ENCODE assay signal across 26 cellular contexts in the genomic region with DNA sequence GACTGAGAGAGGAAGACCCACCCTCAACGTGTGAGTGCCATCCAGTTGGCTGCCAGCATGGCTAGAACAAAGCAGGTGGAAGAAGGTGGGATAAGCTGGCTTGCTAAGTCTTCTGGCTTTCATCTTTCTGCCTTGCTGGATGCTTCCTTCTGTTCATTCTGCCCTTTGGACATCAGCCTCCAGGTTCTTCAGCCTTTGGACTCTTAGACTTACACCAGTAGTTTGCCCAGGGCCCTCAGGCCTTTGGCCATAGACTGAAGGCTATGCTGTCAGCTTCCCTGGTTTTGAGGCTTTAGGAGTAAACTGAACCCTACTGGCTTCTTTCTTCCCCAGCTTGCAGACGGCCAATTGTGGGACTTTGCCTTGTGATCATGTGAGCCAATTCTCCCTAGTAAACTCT.
"Had no signal": no experiment of that assay in that cellular context is flagged by ENCODE, and none has a peak within 500 bp of the region (broad histone marks: within the 10 kb centered on the region; RNA-seq: fewer than 3 reads in every experiment).

No MANE protein-coding gene starts in this region.

- H3K36me3 Mint-ChIP-seq: activated CD4-positive, alpha-beta memory T cell treated with anti-CD3 and anti-CD28 coated beads for 36 hours had no signal

- H3K4me3 ChIP-seq: adrenal gland, ascending aorta, lower lobe of right lung, sigmoid colon, spleen, thoracic aorta, upper lobe of left lung had no signal

- H3K36me3 ChIP-seq: adrenal gland, ascending aorta, lower lobe of right lung, sigmoid colon, spleen, thoracic aorta, upper lobe of left lung had no signal

- H3K9me3 ChIP-seq: adrenal gland, ascending aorta, lower lobe of right lung, sigmoid colon, thoracic aorta, upper lobe of left lung had no signal

- H3K4me3 Mint-ChIP-seq: activated B cell treated with CpG ODN at 0.5 μM for 24 hours; activated CD4-positive, alpha-beta memory T cell treated with anti-CD3 and anti-CD28 coated beads for 36 hours; activated CD4-positive, alpha-beta T cell treated with anti-CD3 and anti-CD28 coated beads for 36 hours; activated CD8-positive, alpha-beta memory T cell treated with anti-CD3 and anti-CD28 coated beads, Interleukin-2, amount 10 ng/mL, durations not matched to agents 7 days and 5 days; activated naive CD8-positive, alpha-beta T cell; naive thymus-derived CD4-positive, alpha-beta T cell; neural crest cell had no signal

- H3K27ac ChIP-seq: adrenal gland, ascending aorta, lower lobe of right lung, sigmoid colon, spleen, thoracic aorta, upper lobe of left lung had no signal

- H3K27me3 ChIP-seq: adrenal gland, ascending aorta, sigmoid colon, spleen, upper lobe of left lung had no signal

- H3K4me1 ChIP-seq: adrenal gland, ascending aorta, sigmoid colon, upper lobe of left lung had no signal

- H3K27me3 Mint-ChIP-seq: activated B cell treated with CpG ODN at 0.5 μM for 24 hours; activated CD4-positive, alpha-beta memory T cell treated with anti-CD3 and anti-CD28 coated beads for 36 hours; activated CD4-positive, alpha-beta T cell treated with anti-CD3 and anti-CD28 coated beads for 36 hours; activated CD8-positive, alpha-beta memory T cell treated with anti-CD3 and anti-CD28 coated beads, Interleukin-2, amount 10 ng/mL, durations not matched to agents 7 days and 5 days; activated naive CD8-positive, alpha-beta T cell; naive thymus-derived CD4-positive, alpha-beta T cell had no signal

- H3K27ac Mint-ChIP-seq: activated B cell treated with CpG ODN at 0.5 μM for 24 hours; activated CD4-positive, alpha-beta memory T cell treated with anti-CD3 and anti-CD28 coated beads for 36 hours; activated CD8-positive, alpha-beta memory T cell treated with anti-CD3 and anti-CD28 coated beads, Interleukin-2, amount 10 ng/mL, durations not matched to agents 7 days and 5 days had no signal

- H3K9me3 Mint-ChIP-seq: activated B cell treated with CpG ODN at 0.5 μM for 24 hours; activated CD4-positive, alpha-beta memory T cell treated with anti-CD3 and anti-CD28 coated beads for 36 hours; neural crest cell had no signal

- ATAC-seq: activated CD4-positive, alpha-beta T cell treated with anti-CD3 and anti-CD28 coated beads for 36 hours; activated CD8-positive, alpha-beta memory T cell treated with anti-CD3 and anti-CD28 coated beads, Interleukin-2, amount 10 ng/mL, durations not matched to agents 7 days and 5 days; lower lobe of right lung; naive thymus-derived CD4-positive, alpha-beta T cell had no signal

- DNase-seq: activated B cell treated with CpG ODN at 0.5 μM for 24 hours; activated CD4-positive, alpha-beta memory T cell treated with anti-CD3 and anti-CD28 coated beads for 36 hours; activated CD4-positive, alpha-beta T cell treated with anti-CD3 and anti-CD28 coated beads for 36 hours; activated CD8-positive, alpha-beta memory T cell treated with anti-CD3 and anti-CD28 coated beads, Interleukin-2, amount 10 ng/mL, durations not matched to agents 7 days and 5 days; activated naive CD4-positive, alpha-beta T cell; activated T-cell treated with anti-CD3 and anti-CD28 coated beads for 4 hours; adrenal gland; central memory CD4-positive, alpha-beta T cell; dermis blood vessel endothelial cell; effector CD8-positive, alpha-beta T cell; erythroblast; foreskin melanocyte; hippocampal formation; kidney glomerular epithelial cell; lower lobe of right lung; naive thymus-derived CD4-positive, alpha-beta T cell; sigmoid colon; spleen; stimulated activated CD4-positive, alpha-beta T cell treated with anti-CD3 and anti-CD28 coated beads, Interleukin-4, amount 100 ng/mL, for 1 hour; stimulated activated naive CD4-positive, alpha-beta T cell treated with Interleukin-2 at 50 U/mL for 16 hours; T-helper 9 cell; upper lobe of left lung had no signal
